Comparison of ENCODE assay signal across 4 cellular contexts in the genomic region with DNA sequence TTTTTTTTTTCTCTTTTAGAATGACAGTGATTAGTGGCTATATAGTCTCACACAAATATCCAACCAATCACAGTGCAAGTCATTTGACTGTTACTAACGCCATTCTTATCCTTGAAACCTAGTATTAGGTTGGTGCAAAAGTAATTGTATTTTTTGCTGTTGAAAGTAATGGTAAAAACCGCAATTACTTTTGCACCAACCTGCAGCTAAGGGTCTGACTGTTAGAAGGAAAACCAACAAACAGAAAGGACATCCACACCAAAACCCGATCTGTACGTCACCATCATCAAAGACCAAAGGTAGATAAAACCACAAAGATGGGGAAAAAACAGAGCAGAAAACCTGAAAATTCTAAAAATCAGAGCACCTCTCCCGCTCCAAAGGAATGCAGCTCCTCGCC.
A peak's percentile ranks its signal among the peaks of the same experiment; 100 is the strongest.
TF ChIP-seq lines count a peak whose summit lies in the region.
"Not testable (repeated sequence)": the region's sequence is repeated elsewhere in the genome, so short reads cannot be mapped to it uniquely, and the experiment has no call there.

No MANE protein-coding gene starts in this region.

TF ChIP-seq in HEK293T, 16 proteins besides CTCF, POLR2A, EP300 and RAD21:
- peak; percentile 63; the same call in 1 of the 2 replicates for TF ChIP-seq ELF4 (IDR thresholded peaks at IDR 0.05)

TF ChIP-seq in GM12878, 131 proteins besides CTCF, POLR2A, EP300 and RAD21:
- TF ChIP-seq, protein P1, sequence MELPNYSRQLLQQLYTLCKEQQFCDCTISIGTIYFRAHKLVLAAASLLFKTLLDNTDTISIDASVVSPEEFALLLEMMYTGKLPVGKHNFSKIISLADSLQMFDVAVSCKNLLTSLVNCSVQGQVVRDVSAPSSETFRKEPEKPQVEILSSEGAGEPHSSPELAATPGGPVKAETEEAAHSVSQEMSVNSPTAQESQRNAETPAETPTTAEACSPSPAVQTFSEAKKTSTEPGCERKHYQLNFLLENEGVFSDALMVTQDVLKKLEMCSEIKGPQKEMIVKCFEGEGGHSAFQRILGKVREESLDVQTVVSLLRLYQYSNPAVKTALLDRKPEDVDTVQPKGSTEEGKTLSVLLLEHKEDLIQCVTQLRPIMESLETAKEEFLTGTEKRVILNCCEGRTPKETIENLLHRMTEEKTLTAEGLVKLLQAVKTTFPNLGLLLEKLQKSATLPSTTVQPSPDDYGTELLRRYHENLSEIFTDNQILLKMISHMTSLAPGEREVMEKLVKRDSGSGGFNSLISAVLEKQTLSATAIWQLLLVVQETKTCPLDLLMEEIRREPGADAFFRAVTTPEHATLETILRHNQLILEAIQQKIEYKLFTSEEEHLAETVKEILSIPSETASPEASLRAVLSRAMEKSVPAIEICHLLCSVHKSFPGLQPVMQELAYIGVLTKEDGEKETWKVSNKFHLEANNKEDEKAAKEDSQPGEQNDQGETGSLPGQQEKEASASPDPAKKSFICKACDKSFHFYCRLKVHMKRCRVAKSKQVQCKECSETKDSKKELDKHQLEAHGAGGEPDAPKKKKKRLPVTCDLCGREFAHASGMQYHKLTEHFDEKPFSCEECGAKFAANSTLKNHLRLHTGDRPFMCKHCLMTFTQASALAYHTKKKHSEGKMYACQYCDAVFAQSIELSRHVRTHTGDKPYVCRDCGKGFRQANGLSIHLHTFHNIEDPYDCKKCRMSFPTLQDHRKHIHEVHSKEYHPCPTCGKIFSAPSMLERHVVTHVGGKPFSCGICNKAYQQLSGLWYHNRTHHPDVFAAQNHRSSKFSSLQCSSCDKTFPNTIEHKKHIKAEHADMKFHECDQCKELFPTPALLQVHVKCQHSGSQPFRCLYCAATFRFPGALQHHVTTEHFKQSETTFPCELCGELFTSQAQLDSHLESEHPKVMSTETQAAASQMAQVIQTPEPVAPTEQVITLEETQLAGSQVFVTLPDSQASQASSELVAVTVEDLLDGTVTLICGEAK (IDR thresholded peaks at IDR 0.05; ENCODE audit: borderline replicate concordance): peak; percentile 43; the same call in 1 of the 2 replicates

TF ChIP-seq in K562, 482 proteins besides CTCF, POLR2A, EP300 and RAD21:
- TF ChIP-seq, protein P1 (IDR thresholded peaks at IDR 0.05): 0 out of 2 replicates have a peak, but pooled peaks have one; percentile 23
- TF ChIP-seq, protein P1 (CRISPR knock-in tag; IDR thresholded peaks at IDR 0.05): not testable (repeated sequence)
TF ChIP-seq in K562: peak in this region for 1; not testable (repeated sequence) for 481.

TF ChIP-seq in HepG2, 621 proteins besides CTCF, POLR2A, EP300 and RAD21:
- TF ChIP-seq, protein P1 (IDR thresholded peaks at IDR 0.05): peak; percentile 88
- TF ChIP-seq, protein P1 (CRISPR knock-in tag; IDR thresholded peaks at IDR 0.05): not testable (repeated sequence)
